ENCODE assay signal across 10 cellular contexts in the genomic region with DNA sequence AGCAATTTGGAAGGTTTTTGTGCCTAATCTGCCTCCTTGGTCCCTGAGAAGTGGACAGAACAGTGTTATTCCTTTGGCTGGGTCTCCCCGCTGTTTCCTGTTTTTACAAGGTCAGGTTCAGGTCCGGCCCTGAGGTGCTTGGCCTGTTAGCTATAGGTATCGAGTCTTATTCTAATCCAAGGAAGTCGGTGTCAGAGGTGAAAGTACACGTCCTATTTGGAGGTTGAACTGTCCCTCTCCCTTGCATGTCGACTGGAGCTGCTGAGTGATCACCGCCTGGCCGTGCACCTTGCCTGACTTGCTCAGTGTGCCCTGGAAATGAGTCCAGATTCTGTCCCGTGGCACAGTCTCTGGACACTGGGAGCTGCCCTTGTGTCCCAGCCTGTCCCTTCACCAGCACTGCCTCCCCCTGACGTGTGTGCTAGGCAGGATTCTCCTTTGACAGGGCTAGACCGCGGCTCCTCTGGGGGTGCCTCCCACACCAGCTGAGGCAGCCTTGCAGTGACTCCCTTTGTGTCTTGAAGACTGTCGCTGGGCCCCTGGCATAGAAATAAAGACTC.
DNase-seq lines count a peak whose midpoint lies in the region; ATAC-seq, FAIRE-seq and TF ChIP-seq lines count a peak whose summit lies in the region.
"Had no signal": no experiment of that assay in that cellular context is flagged by ENCODE, and none has a peak within 500 bp of the region (broad histone marks: within the 10 kb centered on the region; RNA-seq: fewer than 3 reads in every experiment).

No MANE protein-coding gene starts in this region.

- TF ChIP-seq CTCF in A549 (IDR thresholded peaks at IDR 0.05) (no peak), LNCaP clone FGC (IDR thresholded peaks at IDR 0.05; ENCODE audit: control insufficient read depth, extremely low read depth, insufficient read depth) (no peak), H1 (IDR thresholded peaks at IDR 0.05; ENCODE audit: control extremely low read depth in 1 of 3, insufficient read depth in 1 of 3, low read depth in 1 of 3, low read length in 3 of 3) (no peak)

- peak overlapping the region; percentile 10; the same call in 1 of the 2 replicates for H3K18ac ChIP-seq in H1 (ENCODE audit: extremely low read depth, low read length)

- DNase-seq in A549 (ENCODE audit: low read depth in 1 of 2, low spot score in 1 of 2) (no peak), LNCaP clone FGC (ENCODE audit: low read depth) (no peak), H1 (ENCODE audit: low read depth in 1 of 2, low spot score in 2 of 2) (no peak), naive B cell (no peak), foreskin melanocyte (no peak), middle frontal gyrus (ENCODE audit: extremely low spot score, low spot score) (no peak)
- DNase-seq: DMS79, NCI-H1105 had no signal

- H3K4me3 Mint-ChIP-seq in naive B cell = peak overlapping the region in 2 of 8 donors; percentile 49 to 71

- no peak overlapping the region for H3K14ac ChIP-seq in H1 (ENCODE audit: insufficient read length)

- H3K4me1 ChIP-seq in A549 (peaks cover 60% of the 10 kb centered on the region), H1 (replicated peaks in 1 of 4; ENCODE audit: control insufficient read depth in 3 of 4, insufficient read depth in 4 of 4, low read length in 3 of 4) (peaks cover 8 to 23% (median 18%) of the 10 kb centered on the region in 4 experiments)

- H3K9me3 ChIP-seq in A549 (no peaks in the 10 kb centered on the region), H1 (ENCODE audit: insufficient read depth in 2 of 2, low read depth in 1 of 2, low read length in 1 of 2) (no peaks in the 10 kb centered on the region)

- H3K4me3 ChIP-seq in A549 (no peak overlapping the region), LNCaP clone FGC (ENCODE audit: low read depth, low read length) (peak overlapping the region; percentile 33), H1 (ENCODE audit: extremely low read depth in 1 of 4, insufficient read depth in 2 of 4, low read depth in 3 of 4, low read length in 4 of 4) (no peak overlapping the region)

- no peak overlapping the region for H2BK20ac ChIP-seq in H1 (ENCODE audit: low read length)

- ATAC-seq in A549 (peak; percentile 20 to 56; a peak in 3 of 6 replicates), naive B cell (ENCODE audit: low read depth in 2 of 2) (no peak), GM19023 (IDR thresholded peaks at IDR 0.05; ENCODE audit: unreplicated experiment) (no peak), GM18517 (IDR thresholded peaks at IDR 0.05; ENCODE audit: unreplicated experiment) (no peak)

- 58% methylated on average over 13 of the region's 13 CpGs for WGBS in A549 (ENCODE audit: missing lambda C conversion rate)
- WGBS in H1 (ENCODE audit: extremely low coverage in 1 of 2, insufficient coverage in 1 of 2, insufficient read length in 1 of 2, insufficient replicate concordance in 2 of 2, low coverage in 1 of 2, low lambda C conversion rate in 2 of 2, missing lambda C conversion rate in 1 of 2), 2 experiments = 74% methylated on average over 13 of the region's 13 CpGs; no CpG with 5 or more reads in 1 of the 2 experiments

- H2BK5ac ChIP-seq in H1 (ENCODE audit: low read depth, low read length) = 0 out of 2 replicates have a peak overlapping the region, but pooled peaks have one; percentile 2

- peak overlapping the region; percentile 12 to 98 (median 85) for H3K27ac Mint-ChIP-seq in naive B cell

- H2BK120ac ChIP-seq in H1 (replicated peaks; ENCODE audit: low read depth, low read length) = no peak overlapping the region

- H4K91ac ChIP-seq in H1 (replicated peaks; ENCODE audit: insufficient read length, low read length) = peak overlapping the region; percentile 34

- H3K9me3 Mint-ChIP-seq in naive B cell = no peaks in the 10 kb centered on the region

- peaks cover 12% of the 10 kb centered on the region for H3K79me1 ChIP-seq in H1 (ENCODE audit: low read depth, low read length)

- TF ChIP-seq EP300 in A549 (IDR thresholded peaks at IDR 0.05) = no peak
- no peak for TF ChIP-seq EP300 in H1 (IDR thresholded peaks at IDR 0.05; ENCODE audit: borderline replicate concordance in 1 of 2, low read depth in 2 of 2, low read length in 2 of 2)

- H4K20me1 ChIP-seq in H1 (replicated peaks in 1 of 2; ENCODE audit: control insufficient read depth in 1 of 2, insufficient read depth in 2 of 2, low read length in 2 of 2) = peaks cover 9 to 13% of the 10 kb centered on the region in 2 experiments

- H4K5ac ChIP-seq in H1 (ENCODE audit: insufficient read length, low read depth, low read length) = peak overlapping the region; percentile 56

- no peaks in the 10 kb centered on the region for H3K27me3 ChIP-seq in H1 (replicated peaks in 1 of 4; ENCODE audit: control insufficient read depth in 3 of 4, extremely low read depth in 1 of 4, insufficient read depth in 3 of 4, low read length in 3 of 4)

- H3K4me2 ChIP-seq in A549 = peak overlapping the region; percentile 73
- H3K4me2 ChIP-seq in H1 (ENCODE audit: insufficient read depth in 1 of 2, low read depth in 2 of 2, low read length in 2 of 2) = peak overlapping the region in 1 of 2 experiments; percentile 34; a peak in 1 of 4 replicates

- H3K79me2 ChIP-seq in H1 (ENCODE audit: control insufficient read depth in 1 of 2, insufficient read depth in 2 of 2, low read length in 2 of 2) = peaks cover 3 to 48% of the 10 kb centered on the region in 2 experiments; a peak in 3 of 4 replicates

- H3K4me1 Mint-ChIP-seq in naive B cell = peaks cover 34 to 40% (median 40%) of the 10 kb centered on the region in 3 donors

- H2BK15ac ChIP-seq in H1 (ENCODE audit: low read length) = 0 out of 2 replicates have a peak overlapping the region, but pooled peaks have one; percentile 36

- TF ChIP-seq RAD21 in A549 (conservative IDR thresholded peaks at IDR 0.05 in 1 of 2, IDR thresholded peaks at IDR 0.05 in 1 of 2) (no peak), H1 (IDR thresholded peaks at IDR 0.05 in 1 of 2, conservative IDR thresholded peaks at IDR 0.05 in 1 of 2; ENCODE audit: low read depth in 2 of 2, low read length in 2 of 2) (no peak)

- H4K8ac ChIP-seq in H1 (ENCODE audit: extremely low read depth, insufficient read depth, low read length) = no peak overlapping the region

- no peak for FAIRE-seq in A549 (lab: Jason Lieb, UNC)
- no peak for FAIRE-seq in H1 (lab: Jason Lieb, UNC)

- H3K36me3 Mint-ChIP-seq in naive B cell = no peaks in the 10 kb centered on the region

- no peak overlapping the region for H2AFZ ChIP-seq in H1 (ENCODE audit: low read length)

- no peak overlapping the region; the same call in 1 of the 2 replicates for H2AK5ac ChIP-seq in H1 (ENCODE audit: low read depth, low read length)

- no peak overlapping the region for H3K23ac ChIP-seq in H1 (ENCODE audit: insufficient read length)

- peak overlapping the region; percentile 35; the same call in 1 of the 2 replicates for H2BK12ac ChIP-seq in H1 (ENCODE audit: low read depth, low read length)

- H3K27me3 Mint-ChIP-seq in naive B cell = no peaks in the 10 kb centered on the region

- H3K23me2 ChIP-seq in H1 (ENCODE audit: low read depth, low read length) = no peaks in the 10 kb centered on the region

- peak overlapping the region; percentile 51 to 84; a peak in 5 of 6 replicates for H3K27ac ChIP-seq in A549
- no peak overlapping the region for H3K27ac ChIP-seq in H1 (ENCODE audit: low read depth, low read length)

- no peak for TF ChIP-seq POLR2A in A549 (IDR thresholded peaks at IDR 0.05; ENCODE audit: low read length)
- no peak for TF ChIP-seq POLR2A in H1 (IDR thresholded peaks at IDR 0.05; ENCODE audit: control extremely low read depth in 1 of 2, low read depth in 2 of 2, low read length in 2 of 2)

- CTCF ChIA-PET in A549 (lab: Yijun Ruan, JAX) (interaction anchor here (1.7 to 12.5 kb wide), 3 partner anchors 13 to 60 kb away, joined by 5 to 126 read pairs (median 27); no protein-coding TSS in a partner anchor), H1 (lab: Charles Lee; ENCODE audit: partially characterized antibody) (interaction anchor here (0.8 to 10.1 kb wide), 9 partner anchors 10 to 223 kb away, joined by 3 to 73 read pairs (median 5); no protein-coding TSS in a partner anchor)

- no peak overlapping the region for H3K56ac ChIP-seq in H1 (replicated peaks; ENCODE audit: insufficient read length, low read depth, low read length)

- H3K36me3 ChIP-seq in H1 (ENCODE audit: control insufficient read depth in 2 of 4, insufficient read depth in 4 of 4, low read length in 3 of 4) = no peaks in the 10 kb centered on the region; a peak in 1 of 8 replicates

- POLR2A ChIA-PET in A549 (lab: Yijun Ruan, JAX) = no interaction called here
- POLR2A ChIA-PET in H1 (lab: Charles Lee; ENCODE audit: partially characterized antibody) = interaction anchor here (0.5 to 2.3 kb wide), 5 partner anchors 7 to 169 kb away, joined by 3 to 6 read pairs (median 3); no protein-coding TSS in a partner anchor

- no peak overlapping the region for H3K4ac ChIP-seq in H1 (replicated peaks; ENCODE audit: insufficient read length, low read depth, low read length)

- H3K9ac ChIP-seq in H1 (replicated peaks in 1 of 4; ENCODE audit: extremely low read depth in 1 of 4, low read depth in 3 of 4, low read length in 3 of 4) = no peak overlapping the region

TF ChIP-seq in A549, 52 proteins besides CTCF, POLR2A, EP300 and RAD21 (continues in another document):
- TF ChIP-seq, protein P1, sequence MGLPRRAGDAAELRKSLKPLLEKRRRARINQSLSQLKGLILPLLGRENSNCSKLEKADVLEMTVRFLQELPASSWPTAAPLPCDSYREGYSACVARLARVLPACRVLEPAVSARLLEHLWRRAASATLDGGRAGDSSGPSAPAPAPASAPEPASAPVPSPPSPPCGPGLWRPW (IDR thresholded peaks at IDR 0.05) = no peak
- TF ChIP-seq, protein P2, sequence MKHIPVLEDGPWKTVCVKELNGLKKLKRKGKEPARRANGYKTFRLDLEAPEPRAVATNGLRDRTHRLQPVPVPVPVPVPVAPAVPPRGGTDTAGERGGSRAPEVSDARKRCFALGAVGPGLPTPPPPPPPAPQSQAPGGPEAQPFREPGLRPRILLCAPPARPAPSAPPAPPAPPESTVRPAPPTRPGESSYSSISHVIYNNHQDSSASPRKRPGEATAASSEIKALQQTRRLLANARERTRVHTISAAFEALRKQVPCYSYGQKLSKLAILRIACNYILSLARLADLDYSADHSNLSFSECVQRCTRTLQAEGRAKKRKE (CRISPR knock-in tag; IDR thresholded peaks at IDR 0.05; ENCODE audit: low read depth) = no peak

TF ChIP-seq in H1, 55 proteins besides CTCF, POLR2A, EP300 and RAD21 (continues in another document):
- TF ChIP-seq CTBP2 (IDR thresholded peaks at IDR 0.05; ENCODE audit: borderline replicate concordance, insufficient read depth, insufficient read length, low read length) (no peak), CBX5 (IDR thresholded peaks at IDR 0.05; ENCODE audit: low read depth, low read length) (no peak), ZNF274 (IDR thresholded peaks at IDR 0.05; ENCODE audit: borderline replicate concordance, extremely low read depth, low read length) (no peak), RNF2 (IDR thresholded peaks at IDR 0.05; ENCODE audit: borderline replicate concordance, low read depth, low read length, missing control alignments, poor library complexity, severe bottlenecking) (no peak), NRF1 (IDR thresholded peaks at IDR 0.05; ENCODE audit: low read depth, low read length) (no peak), GABPA (IDR thresholded peaks at IDR 0.05; ENCODE audit: borderline replicate concordance, insufficient read depth, low read length) (no peak), CHD2 (IDR thresholded peaks at IDR 0.05; ENCODE audit: low read length) (no peak), SP4 (IDR thresholded peaks at IDR 0.05; ENCODE audit: low read length) (no peak)

Comparison
In these comparisons a context has a peak if more than half of its experiments do, and no peak if none do; other contexts are left out.
1. ATAC-seq: peak in A549 (2 of 2); none in naive B cell (0 of 2), GM19023 (single experiment) and GM18517 (single experiment).